In genomic region chr12:49367381-49368239, GRCh38 we compare ENCODE assay signal across 8 cellular contexts. TPM values are rescaled to one million over a fixed set of nuclear protein-coding genes. Genes with fewer than 3 reads are reported as not detected.
DNase-seq lines count a peak whose midpoint lies in the region; ATAC-seq, FAIRE-seq and TF ChIP-seq lines count a peak whose summit lies in the region.

Gene SPATS2, plus strand, starts transcription at chr12:49367462. Its CDS starts 93,551 bp downstream, at chr12:49461013.

- no peak for TF ChIP-seq CTCF in BJ (IDR thresholded peaks at IDR 0.05; ENCODE audit: insufficient read depth, low read depth, low read length)
- TF ChIP-seq CTCF in RWPE1 (conservative IDR thresholded peaks at IDR 0.05; ENCODE audit: low read depth) = no peak
- no peak for TF ChIP-seq CTCF in endodermal cell (conservative IDR thresholded peaks at IDR 0.05)
- no peak for TF ChIP-seq CTCF in vagina (IDR thresholded peaks at IDR 0.05)

- H3K27ac ChIP-seq in RWPE1 (peak within 1 kb of the TSS; percentile 98), endodermal cell (ENCODE audit: low read depth, low read length) (peak within 1 kb of the TSS; percentile 99), vagina (peak within 1 kb of the TSS; percentile 97)

- H3K9me3 ChIP-seq in endodermal cell (ENCODE audit: control insufficient read depth, low read length) = no peaks in the 10 kb centered on the region
- H3K9me3 ChIP-seq in mucosa of stomach (ENCODE audit: control insufficient read depth, low read length) = no peaks in the 10 kb centered on the region
- H3K9me3 ChIP-seq in vagina = no peaks in the 10 kb centered on the region

- peaks cover 16% of the 10 kb centered on the region for H3K27me3 Mint-ChIP-seq in endodermal cell (ENCODE audit: insufficient read depth)

- WGBS in endodermal cell (ENCODE audit: insufficient coverage in 1 of 2, insufficient read length in 1 of 2), 2 experiments = 0 to 1% methylated on average over 19 to 36 of the region's 52 CpGs

- H3K36me3 ChIP-seq in BJ (ENCODE audit: control insufficient read depth, insufficient read depth, low read length) = no peaks in the 10 kb centered on the region
- peaks cover 13% of the 10 kb centered on the region for H3K36me3 ChIP-seq in endodermal cell (ENCODE audit: control insufficient read depth, insufficient read depth, low read length)
- H3K36me3 ChIP-seq in mucosa of stomach (ENCODE audit: control insufficient read depth, insufficient read depth, low read length) = no peaks in the 10 kb centered on the region
- H3K36me3 ChIP-seq in vagina = no peaks in the 10 kb centered on the region

- POLR2A ChIA-PET in BJ (lab: Charles Lee) (interaction anchor here (0.6 to 1.1 kb wide), 2 partner anchors 44 to 1279 kb away, joined by 3 read pairs; partner anchors contain the start of gene TROAP), RWPE1 (lab: Yijun Ruan, JAX; ENCODE audit: low non-redundant PET) (interaction anchor here (0.5 to 1.1 kb wide), 10 partner anchors 9 to 1154 kb away, joined by 3 to 9 read pairs (median 3); no protein-coding TSS in a partner anchor)

- DNase-seq in BJ (ENCODE audit: low read depth) = no peak
- DNase-seq in RWPE1 (ENCODE audit: low spot score) = no peak
- peak; percentile 100 for DNase-seq in endodermal cell
- DNase-seq in vagina (ENCODE audit: extremely low spot score in 2 of 2) = no peak
- no peak for DNase-seq in RCC 7860 (ENCODE audit: low spot score)
- no peak for DNase-seq in SKM-1 treated with dmso at 0.1 percent for 144 hours (lab: John Stamatoyannopoulos, UW; ENCODE audit: unreplicated experiment)

- TF ChIP-seq POLR2A in vagina (IDR thresholded peaks at IDR 0.05) = no peak

- no peaks in the 10 kb centered on the region for H3K9me3 Mint-ChIP-seq in endodermal cell

- ATAC-seq in GM21360 (IDR thresholded peaks at IDR 0.05; ENCODE audit: unreplicated experiment) = peak; percentile 12

- H3K4me1 ChIP-seq in endodermal cell (ENCODE audit: control insufficient read depth, insufficient read depth, low read length) (peaks cover 6% of the 10 kb centered on the region), mucosa of stomach (ENCODE audit: control insufficient read depth, insufficient read depth, low read length) (peaks cover 5% of the 10 kb centered on the region), vagina (peaks cover 54% of the 10 kb centered on the region)

- H3K4me1 Mint-ChIP-seq in endodermal cell = peaks cover 15% of the 10 kb centered on the region

- H3K4me3 ChIP-seq in BJ (ENCODE audit: low read depth, low read length) (peak within 1 kb of the TSS; percentile 73), endodermal cell (ENCODE audit: low read length) (peak within 1 kb of the TSS; percentile 93), mucosa of stomach (ENCODE audit: low read length) (peak within 1 kb of the TSS; percentile 80), vagina (peak within 1 kb of the TSS; percentile 83 to 94)

- peak within 1 kb of the TSS; percentile 98 for H3K27ac Mint-ChIP-seq in endodermal cell

- H3K9ac ChIP-seq in endodermal cell (ENCODE audit: extremely low read depth, low read length, poor library complexity, severe bottlenecking) = peak within 1 kb of the TSS; percentile 91
- H3K9ac ChIP-seq in mucosa of stomach (ENCODE audit: low read length) = peak within 1 kb of the TSS; percentile 89

- CTCF ChIA-PET in BJ (lab: Yijun Ruan, JAX) = interaction anchor here (1.0 to 6.5 kb wide), 6 partner anchors 10 to 212 kb away, joined by 3 to 63 read pairs (median 12); partner anchors contain the start of gene DNAJC22
- CTCF ChIA-PET in RWPE1 (lab: Yijun Ruan, JAX) = interaction anchor here (1.0 to 1.6 kb wide), 3 partner anchors 9 to 146 kb away, joined by 3 to 6 read pairs (median 6); no protein-coding TSS in a partner anchor

- H3K4me3 Mint-ChIP-seq in endodermal cell = peak within 1 kb of the TSS; percentile 81

- H3K27me3 ChIP-seq in BJ (ENCODE audit: control insufficient read depth, insufficient read depth, low read length) (no peaks in the 10 kb centered on the region), endodermal cell (ENCODE audit: control insufficient read depth, insufficient read depth, low read length, poor library complexity, severe bottlenecking) (no peaks in the 10 kb centered on the region), mucosa of stomach (ENCODE audit: control insufficient read depth, insufficient read depth, low read length) (no peaks in the 10 kb centered on the region), vagina (no peaks in the 10 kb centered on the region)

- intact Hi-C loops in vagina (cut with DNase I) = no loop called here

- no peak for FAIRE-seq in RCC 7860 (lab: Jason Lieb, UNC)

- peaks cover 9% of the 10 kb centered on the region for H3K36me3 Mint-ChIP-seq in endodermal cell (ENCODE audit: low read depth)

RNA-seq across cellular contexts. Expression of gene SPATS2, which starts in this region (rescaled TPM):
- polyA plus RNA-seq in BJ (2011; rRNA removed) = 23.1 and 29.8 TPM in 2 replicates
- polyA minus RNA-seq in BJ (2011; rRNA and poly(A)+ RNA removed) = 19.0 and 20.7 TPM in 2 replicates
- total RNA-seq in endodermal cell = 10 to 100 TPM; 50.2 to 64.8 TPM
- polyA plus RNA-seq in endodermal cell (2013, experiment 1 of 2) = 52.3 TPM
- polyA plus RNA-seq in endodermal cell (2013, experiment 2 of 2) = 46.9 TPM
- 28.0 TPM for total RNA-seq in vagina
